In the genomic region with DNA sequence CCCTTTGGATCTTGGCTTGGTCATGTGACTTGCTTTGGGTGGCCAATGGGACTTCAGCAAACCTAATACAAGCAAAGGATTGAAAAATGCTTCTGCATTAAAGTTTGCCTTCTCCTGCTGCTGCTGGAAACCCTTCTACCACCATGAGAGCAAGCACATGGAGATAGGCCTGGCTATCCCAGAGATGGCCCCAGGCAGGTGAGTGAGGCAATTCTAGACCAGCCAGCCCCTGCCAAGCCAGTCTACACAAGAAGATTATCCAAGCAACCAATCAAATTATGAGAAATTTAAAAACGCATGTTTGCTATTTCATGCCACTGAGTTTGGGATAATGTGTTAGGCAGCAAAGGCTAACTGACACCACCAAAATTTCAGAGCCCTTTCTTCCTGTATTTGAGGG, we compare ENCODE assay signal across 33 cellular contexts.
DNase-seq lines count a peak whose midpoint lies in the region; ATAC-seq and TF ChIP-seq lines count a peak whose summit lies in the region.
"Had no signal": no experiment of that assay in that cellular context is flagged by ENCODE, and none has a peak within 500 bp of the region (broad histone marks: within the 10 kb centered on the region; RNA-seq: fewer than 3 reads in every experiment).

No MANE protein-coding gene starts in this region.

- H3K79me2 ChIP-seq in trophoblast cell (ENCODE audit: control insufficient read depth, insufficient read depth, low read length, poor library complexity): no peaks in the 10 kb centered on the region

- H4K8ac ChIP-seq in trophoblast cell (ENCODE audit: low read depth, low read length): no peak overlapping the region

- TF ChIP-seq POLR2A in esophagus squamous epithelium (IDR thresholded peaks at IDR 0.05): no peak

- H3K14ac ChIP-seq in trophoblast cell (ENCODE audit: low read length): no peak overlapping the region

- H2AFZ ChIP-seq in trophoblast cell (ENCODE audit: insufficient read depth, low read length, poor library complexity): no peak overlapping the region

- no peak overlapping the region for H2BK12ac ChIP-seq in trophoblast cell (ENCODE audit: low read length)

- no peaks in the 10 kb centered on the region for H3K9me3 ChIP-seq in trophoblast cell (ENCODE audit: insufficient read depth, low read depth, low read length)
- peaks cover 0 to 8% (median 3%) of the 10 kb centered on the region in 3 donors for H3K9me3 ChIP-seq in esophagus squamous epithelium
- H3K9me3 ChIP-seq: BE2C had no signal

- H3K36me3 ChIP-seq in trophoblast cell (ENCODE audit: control insufficient read depth in 1 of 2, insufficient read depth in 2 of 2, low read length in 2 of 2) (no peaks in the 10 kb centered on the region), esophagus squamous epithelium (no peaks in the 10 kb centered on the region)
- H3K36me3 ChIP-seq: BE2C; BLaER1; BLaER1 treated with 17β-estradiol and CSF1 and Interleukin-3, amounts not matched to agents 10 nM and 100 nM had no signal

- H4K91ac ChIP-seq in trophoblast cell (ENCODE audit: low read depth, low read length): no peak overlapping the region

- intact Hi-C loops in esophagus squamous epithelium (cut with DNase I): no loop called here

- H3K9ac ChIP-seq in trophoblast cell (ENCODE audit: low read length): no peak overlapping the region
- H3K9ac ChIP-seq: BLaER1; BLaER1 treated with 17β-estradiol and CSF1 and Interleukin-3, amounts not matched to agents 10 nM and 100 nM had no signal

- no CpG with 5 or more reads among the region's 1 CpG for WGBS in trophoblast cell (ENCODE audit: extremely low coverage, insufficient coverage, insufficient read length)
- 0 to 57% methylated on average over 1 of the region's 1 CpG for whole genome bisulfite sequencing in esophagus squamous epithelium, 2 donors

- no peak overlapping the region for H2BK120ac ChIP-seq in trophoblast cell (ENCODE audit: insufficient read depth, low read length, poor library complexity)

- no peak overlapping the region for H3K27ac ChIP-seq in trophoblast cell (ENCODE audit: low read depth, low read length)
- no peak overlapping the region for H3K27ac ChIP-seq in esophagus squamous epithelium
- H3K27ac ChIP-seq: 22Rv1; A549; BLaER1; BLaER1 treated with 17β-estradiol and CSF1 and Interleukin-3, amounts not matched to agents 10 nM and 100 nM; C4-2B had no signal

- ATAC-seq in esophagus mucosa (peak; percentile 56), HG03095 (IDR thresholded peaks at IDR 0.05; ENCODE audit: unreplicated experiment) (no peak)
- ATAC-seq: A549; CD8-positive, alpha-beta T cell had no signal

- H3K4me2 ChIP-seq in trophoblast cell (ENCODE audit: low read length): no peak overlapping the region
- H3K4me2 ChIP-seq: A549; BLaER1; BLaER1 treated with 17β-estradiol and CSF1 and Interleukin-3, amounts not matched to agents 10 nM and 100 nM had no signal

- H3K27me3 ChIP-seq in trophoblast cell (ENCODE audit: insufficient read depth, low read length): no peaks in the 10 kb centered on the region
- H3K27me3 ChIP-seq in esophagus squamous epithelium: peaks cover 0 to 8% (median 0%) of the 10 kb centered on the region in 4 donors
- H3K27me3 ChIP-seq: BE2C; BLaER1; BLaER1 treated with 17β-estradiol and CSF1 and Interleukin-3, amounts not matched to agents 10 nM and 100 nM had no signal

- H3K4me1 ChIP-seq in trophoblast cell (ENCODE audit: control insufficient read depth in 1 of 2, insufficient read depth in 2 of 2, low read length in 2 of 2) (no peaks in the 10 kb centered on the region), esophagus squamous epithelium (no peaks in the 10 kb centered on the region)
- H3K4me1 ChIP-seq: A549, BE2C, BLaER1, Caco-2 had no signal

- H4K12ac ChIP-seq in trophoblast cell (ENCODE audit: low read depth, low read length): no peak overlapping the region

- TF ChIP-seq CTCF in epithelial cell of esophagus (IDR thresholded peaks at IDR 0.05; ENCODE audit: insufficient read depth, low read depth, low read length, missing control alignments) (no peak), esophagus squamous epithelium (IDR thresholded peaks at IDR 0.05) (no peak)

- no peak overlapping the region for H3K4ac ChIP-seq in trophoblast cell (ENCODE audit: low read depth, low read length)

- H3K4me3 ChIP-seq in epithelial cell of esophagus (ENCODE audit: low read length): no peak overlapping the region
- H3K4me3 ChIP-seq in trophoblast cell (ENCODE audit: low read depth, low read length): no peak overlapping the region
- H3K4me3 ChIP-seq in esophagus squamous epithelium: no peak overlapping the region
- H3K4me3 ChIP-seq: A549; BLaER1; BLaER1 treated with 17β-estradiol and CSF1 and Interleukin-3, amounts not matched to agents 10 nM and 100 nM had no signal

- H3K18ac ChIP-seq in trophoblast cell (ENCODE audit: low read length): no peak overlapping the region

- no peaks in the 10 kb centered on the region for H3K79me1 ChIP-seq in trophoblast cell (ENCODE audit: low read length)

- DNase-seq in RPMI7951 (ENCODE audit: low read depth) (peak; percentile 15), epithelial cell of esophagus (ENCODE audit: low read depth) (peak; percentile 19), trophoblast cell (peak; percentile 57 to 62), hypothalamus (lab: John Stamatoyannopoulos, UW) (no peak), NCI-H2227 (lab: John Stamatoyannopoulos, UW; ENCODE audit: unreplicated experiment) (no peak), esophagus squamous epithelium (lab: John Stamatoyannopoulos, UW) (no peak)
- DNase-seq: 8988T; ACHN; AML-193; BE2C; C1 segment of cervical spinal cord; Caco-2; Calu3; CD4-positive, alpha-beta memory T cell; CD4-positive, alpha-beta T cell; CD4-positive, CD25-positive, alpha-beta regulatory T cell; CD8-positive, alpha-beta memory T cell; CD8-positive, alpha-beta T cell; COR-L47; DMS 273 treated with DMSO at 0.1 percent for 48 hours; DMS153; DMS53; DMS79; DMS79 treated with DMSO at 0.1 percent for 48 hours; DND-41; EL had no signal

- no peak overlapping the region for H3K23ac ChIP-seq in trophoblast cell (ENCODE audit: low read length)

- no peak overlapping the region for H2AK5ac ChIP-seq in trophoblast cell (ENCODE audit: low read length)

- H2BK5ac ChIP-seq in trophoblast cell (ENCODE audit: low read depth, low read length, poor library complexity): no peak overlapping the region

Comparison
In these comparisons a context has a peak if more than half of its experiments do, and no peak if none do; other contexts are left out.
1. DNase-seq: peak in RPMI7951 (single experiment), epithelial cell of esophagus (single experiment) and trophoblast cell (2 of 2); none in hypothalamus (0 of 51), NCI-H2227 (single experiment) and esophagus squamous epithelium (single experiment).